ENCODE assay signal across 13 cellular contexts in genomic region chr3:118636841-118637240, GRCh38.
A peak's percentile ranks its signal among the peaks of the same experiment; 100 is the strongest.
DNase-seq lines count a peak whose midpoint lies in the region; ATAC-seq and TF ChIP-seq lines count a peak whose summit lies in the region.
"Had no signal": no experiment of that assay in that cellular context is flagged by ENCODE, and none has a peak within 500 bp of the region (broad histone marks: within the 10 kb centered on the region; RNA-seq: fewer than 3 reads in every experiment).

No MANE protein-coding gene starts in this region.

- peak; percentile 35; the same call in 1 of the 3 replicates for TF ChIP-seq CTCF in GM12872 (IDR thresholded peaks at IDR 0.05; ENCODE audit: insufficient read depth, low read depth, low read length)

- H3K4me1 ChIP-seq in mesendoderm (ENCODE audit: control insufficient read depth, low read depth, low read length): no peaks in the 10 kb centered on the region

- no peak overlapping the region for H4K8ac ChIP-seq in mesendoderm (ENCODE audit: low read depth, low read length)

- H3K18ac ChIP-seq in mesendoderm (ENCODE audit: low read length): no peak overlapping the region

- H4K5ac ChIP-seq in mesendoderm (ENCODE audit: low read length): no peak overlapping the region

- ATAC-seq in HG02852 (IDR thresholded peaks at IDR 0.05; ENCODE audit: unreplicated experiment) (peak; percentile 42), SK-N-SH treated with all-trans-retinoic acid at 6 μM for 48 hours (peak; percentile 73), HG02840 (IDR thresholded peaks at IDR 0.05; ENCODE audit: low FRiP score, unreplicated experiment) (no peak)
- ATAC-seq: left ventricle myocardium superior had no signal

- H3K23ac ChIP-seq in mesendoderm (ENCODE audit: low read length): no peak overlapping the region

- intact Hi-C loops in posterior cingulate gyrus (cut with DNase I): no loop called here

- H2BK15ac ChIP-seq in mesendoderm (replicated peaks; ENCODE audit: low read depth): no peak overlapping the region

- H2AK5ac ChIP-seq in mesendoderm (ENCODE audit: low read length): no peak overlapping the region

- no peaks in the 10 kb centered on the region for H3K79me2 ChIP-seq in mesendoderm (ENCODE audit: control insufficient read depth, insufficient read depth, low read length)

- no peak overlapping the region for H2BK5ac ChIP-seq in mesendoderm (ENCODE audit: low read length)

- WGBS in mesendoderm (ENCODE audit: extremely low coverage, insufficient coverage, low lambda C conversion rate): no CpG with 5 or more reads among the region's 4 CpGs

- no peak overlapping the region for H3K4me2 ChIP-seq in mesendoderm (ENCODE audit: low read length)

- no peak overlapping the region for H3K4me3 ChIP-seq in mesendoderm (ENCODE audit: low read length)
- H3K4me3 ChIP-seq: thoracic aorta had no signal

- peak; percentile 60 for DNase-seq in mesendoderm
- DNase-seq in posterior cingulate gyrus: no peak
- DNase-seq in SHP77 treated with DMSO at 0.1 percent for 48 hours (lab: John Stamatoyannopoulos, UW): no peak
- DNase-seq: activated CD4-positive, alpha-beta T cell treated with anti-CD3 and anti-CD28 coated beads, Interleukin-2, amount 10 ng/mL, durations not matched to agents 24 days and 14 days; activated effector memory CD4-positive, alpha-beta T cell treated with anti-CD3 and anti-CD28 coated beads, Interleukin-2, amount 50 U/mL, for 16 hours; DMS79 treated with DMSO at 0.1 percent for 48 hours; left ventricle myocardium superior; NCI-H1417 treated with DMSO at 0.1 percent for 48 hours had no signal

- no peaks in the 10 kb centered on the region for H3K27me3 ChIP-seq in mesendoderm (ENCODE audit: insufficient read depth, low read length, poor library complexity)

- H3K56ac ChIP-seq in mesendoderm (ENCODE audit: low read length): no peak overlapping the region

- H3K36me3 ChIP-seq in mesendoderm (ENCODE audit: control insufficient read depth, insufficient read depth, low read length): no peaks in the 10 kb centered on the region
- H3K36me3 ChIP-seq: thoracic aorta had no signal

- no peak overlapping the region for H2BK120ac ChIP-seq in mesendoderm (ENCODE audit: low read depth, low read length)

- no peak overlapping the region for H3K9ac ChIP-seq in mesendoderm (ENCODE audit: low read length)

- H3K4ac ChIP-seq in mesendoderm (ENCODE audit: low read depth, low read length): no peak overlapping the region

- H3K79me1 ChIP-seq in mesendoderm (ENCODE audit: low read length): no peaks in the 10 kb centered on the region

- no peak overlapping the region for H3K27ac ChIP-seq in mesendoderm (ENCODE audit: low read depth, low read length)
- H3K27ac ChIP-seq: thoracic aorta had no signal

TF ChIP-seq in SK-N-SH treated with all-trans-retinoic acid at 6 μM for 48 hours, 23 proteins besides CTCF, POLR2A, EP300 and RAD21:
- TF ChIP-seq CSRNP3 (CRISPR knock-in tag; IDR thresholded peaks at IDR 0.05): no peak
- TF ChIP-seq ZFP30 (CRISPR knock-in tag; IDR thresholded peaks at IDR 0.05): no peak
- no peak for TF ChIP-seq GLIS3 (CRISPR knock-in tag; IDR thresholded peaks at IDR 0.05)
- TF ChIP-seq ZNF70 (CRISPR knock-in tag; IDR thresholded peaks at IDR 0.05): no peak
- TF ChIP-seq PPARA (CRISPR knock-in tag; IDR thresholded peaks at IDR 0.05; ENCODE audit: borderline replicate concordance): no peak
- TF ChIP-seq ZNF565 (CRISPR knock-in tag; conservative IDR thresholded peaks at IDR 0.05; ENCODE audit: low read depth): no peak
- TF ChIP-seq POU6F1 (CRISPR knock-in tag; IDR thresholded peaks at IDR 0.05; ENCODE audit: borderline replicate concordance, low read depth): no peak
- no peak for TF ChIP-seq CSDC2 (CRISPR knock-in tag; IDR thresholded peaks at IDR 0.05)
- no peak for TF ChIP-seq ESRRG (CRISPR knock-in tag; IDR thresholded peaks at IDR 0.05)
- no peak for TF ChIP-seq ZFP3 (CRISPR knock-in tag; IDR thresholded peaks at IDR 0.05)
- TF ChIP-seq ZC3H10 (CRISPR knock-in tag; IDR thresholded peaks at IDR 0.05): no peak
- TF ChIP-seq PATZ1 (CRISPR knock-in tag; IDR thresholded peaks at IDR 0.05; ENCODE audit: borderline replicate concordance): no peak
- no peak for TF ChIP-seq TOX (CRISPR knock-in tag; IDR thresholded peaks at IDR 0.05; ENCODE audit: borderline replicate concordance)
- no peak for TF ChIP-seq RARB (CRISPR knock-in tag; IDR thresholded peaks at IDR 0.05)
- no peak for TF ChIP-seq CREB5 (CRISPR knock-in tag; IDR thresholded peaks at IDR 0.05; ENCODE audit: low read depth)
- no peak for TF ChIP-seq ARNTL (CRISPR knock-in tag; IDR thresholded peaks at IDR 0.05; ENCODE audit: borderline replicate concordance, low read depth)
- TF ChIP-seq ZNF8 (CRISPR knock-in tag; IDR thresholded peaks at IDR 0.05): no peak
- TF ChIP-seq TCF4 (CRISPR knock-in tag; IDR thresholded peaks at IDR 0.05; ENCODE audit: borderline replicate concordance): no peak
- no peak for TF ChIP-seq ISL1 (CRISPR knock-in tag; IDR thresholded peaks at IDR 0.05)
